Comparison of ENCODE assay signal across 21 cellular contexts in genomic region chr3:71028802-71029201, GRCh38.
DNase-seq lines count a peak whose midpoint lies in the region; ATAC-seq and TF ChIP-seq lines count a peak whose summit lies in the region.
"Had no signal": no experiment of that assay in that cellular context is flagged by ENCODE, and none has a peak within 500 bp of the region (broad histone marks: within the 10 kb centered on the region; RNA-seq: fewer than 3 reads in every experiment).

No MANE protein-coding gene starts in this region.

- TF ChIP-seq CTCF in activated CD8-positive, alpha-beta T cell treated with anti-CD3 and anti-CD28 coated beads for 36 hours (IDR thresholded peaks at IDR 0.05) = no peak
- TF ChIP-seq CTCF in CD4-positive, alpha-beta T cell (IDR thresholded peaks at IDR 0.05) = no peak

- H3K27ac Mint-ChIP-seq in activated CD8-positive, alpha-beta T cell treated with anti-CD3 and anti-CD28 coated beads for 36 hours = peak overlapping the region; percentile 67
- H3K27ac Mint-ChIP-seq in activated CD8-positive, alpha-beta T cell treated with anti-CD3 and anti-CD28 coated beads, Interleukin-2, amount 10 ng/mL, durations not matched to agents 7 days and 5 days = no peak overlapping the region
- peak overlapping the region; percentile 74 for H3K27ac Mint-ChIP-seq in CD4-positive, alpha-beta T cell
- peak overlapping the region; percentile 39 for H3K27ac Mint-ChIP-seq in activated naive CD8-positive, alpha-beta T cell treated with anti-CD3 and anti-CD28 coated beads for 36 hours
- peak overlapping the region; percentile 11 to 84 (median 72) for H3K27ac Mint-ChIP-seq in naive thymus-derived CD8-positive, alpha-beta T cell
- H3K27ac Mint-ChIP-seq: H9 had no signal

- no peak for DNase-seq in activated CD8-positive, alpha-beta T cell treated with anti-CD3 and anti-CD28 coated beads for 36 hours
- no peak for DNase-seq in activated CD8-positive, alpha-beta T cell treated with anti-CD3 and anti-CD28 coated beads, Interleukin-2, amount 10 ng/mL, durations not matched to agents 7 days and 5 days
- DNase-seq in CD4-positive, alpha-beta T cell = no peak
- DNase-seq in activated naive CD8-positive, alpha-beta T cell treated with anti-CD3 and anti-CD28 coated beads for 36 hours = no peak
- DNase-seq in naive thymus-derived CD8-positive, alpha-beta T cell = no peak
- no peak for DNase-seq in stimulated activated CD4-positive, alpha-beta T cell treated with anti-CD3 and anti-CD28 coated beads, Interleukin-2, amount 100 ng/mL, for 24 hours
- no peak for DNase-seq in RKO (ENCODE audit: low spot score)
- DNase-seq: DMS79, H9, IMR-90, Kasumi-1, MM.1S, NCI-H1092 treated with DMSO at 0.1 percent for 48 hours, NCI-H1694, NCI-H2107, NCI-H2227 treated with DMSO at 0.1 percent for 48 hours, NCI-H524 treated with DMSO at 0.1 percent for 48 hours, SHP77 had no signal

- H3K27me3 Mint-ChIP-seq in activated CD8-positive, alpha-beta T cell treated with anti-CD3 and anti-CD28 coated beads for 36 hours = no peaks in the 10 kb centered on the region
- H3K27me3 Mint-ChIP-seq in activated CD8-positive, alpha-beta T cell treated with anti-CD3 and anti-CD28 coated beads, Interleukin-2, amount 10 ng/mL, durations not matched to agents 7 days and 5 days (ENCODE audit: low read depth) = no peaks in the 10 kb centered on the region
- H3K27me3 Mint-ChIP-seq in CD4-positive, alpha-beta T cell = no peaks in the 10 kb centered on the region
- no peaks in the 10 kb centered on the region for H3K27me3 Mint-ChIP-seq in activated naive CD8-positive, alpha-beta T cell treated with anti-CD3 and anti-CD28 coated beads for 36 hours
- H3K27me3 Mint-ChIP-seq in naive thymus-derived CD8-positive, alpha-beta T cell = no peaks in the 10 kb centered on the region

- CTCF ChIA-PET in activated CD8-positive, alpha-beta T cell treated with anti-CD3 and anti-CD28 coated beads for 36 hours (lab: Charles Lee) = no interaction called here
- CTCF ChIA-PET in activated CD8-positive, alpha-beta T cell treated with anti-CD3 and anti-CD28 coated beads, Interleukin-2, amount 10 ng/mL, durations not matched to agents 7 days and 5 days (lab: Charles Lee) = interaction anchor here (1.0 kb wide), 1 partner anchor 16 kb away, joined by 3 read pairs; no protein-coding TSS in a partner anchor
- CTCF ChIA-PET in CD4-positive, alpha-beta T cell (lab: Charles Lee) = no interaction called here

- no peak overlapping the region for H3K4me3 Mint-ChIP-seq in activated CD8-positive, alpha-beta T cell treated with anti-CD3 and anti-CD28 coated beads for 36 hours
- no peak overlapping the region for H3K4me3 Mint-ChIP-seq in activated CD8-positive, alpha-beta T cell treated with anti-CD3 and anti-CD28 coated beads, Interleukin-2, amount 10 ng/mL, durations not matched to agents 7 days and 5 days
- H3K4me3 Mint-ChIP-seq in CD4-positive, alpha-beta T cell = no peak overlapping the region
- H3K4me3 Mint-ChIP-seq in activated naive CD8-positive, alpha-beta T cell treated with anti-CD3 and anti-CD28 coated beads for 36 hours = no peak overlapping the region
- H3K4me3 Mint-ChIP-seq in naive thymus-derived CD8-positive, alpha-beta T cell = peak overlapping the region in 2 of 10 donors; percentile 30 to 50
- H3K4me3 Mint-ChIP-seq: H9 had no signal

- H3K9me3 Mint-ChIP-seq in activated CD8-positive, alpha-beta T cell treated with anti-CD3 and anti-CD28 coated beads for 36 hours = no peaks in the 10 kb centered on the region
- H3K9me3 Mint-ChIP-seq in activated CD8-positive, alpha-beta T cell treated with anti-CD3 and anti-CD28 coated beads, Interleukin-2, amount 10 ng/mL, durations not matched to agents 7 days and 5 days (ENCODE audit: insufficient read depth) = no peaks in the 10 kb centered on the region
- no peaks in the 10 kb centered on the region for H3K9me3 Mint-ChIP-seq in CD4-positive, alpha-beta T cell
- peaks cover 5% of the 10 kb centered on the region for H3K9me3 Mint-ChIP-seq in activated naive CD8-positive, alpha-beta T cell treated with anti-CD3 and anti-CD28 coated beads for 36 hours
- H3K9me3 Mint-ChIP-seq in naive thymus-derived CD8-positive, alpha-beta T cell = no peaks in the 10 kb centered on the region

- peaks cover 83% of the 10 kb centered on the region for H3K4me1 Mint-ChIP-seq in activated CD8-positive, alpha-beta T cell treated with anti-CD3 and anti-CD28 coated beads for 36 hours (ENCODE audit: low read depth)
- peaks cover 55% of the 10 kb centered on the region for H3K4me1 Mint-ChIP-seq in activated CD8-positive, alpha-beta T cell treated with anti-CD3 and anti-CD28 coated beads, Interleukin-2, amount 10 ng/mL, durations not matched to agents 7 days and 5 days (ENCODE audit: low read depth)
- peaks cover 97% of the 10 kb centered on the region for H3K4me1 Mint-ChIP-seq in CD4-positive, alpha-beta T cell (ENCODE audit: low read depth)
- peaks cover 78% of the 10 kb centered on the region for H3K4me1 Mint-ChIP-seq in activated naive CD8-positive, alpha-beta T cell treated with anti-CD3 and anti-CD28 coated beads for 36 hours
- peaks cover 45 to 92% (median 90%) of the 10 kb centered on the region in 4 donors for H3K4me1 Mint-ChIP-seq in naive thymus-derived CD8-positive, alpha-beta T cell

- POLR2A ChIA-PET in activated CD8-positive, alpha-beta T cell treated with anti-CD3 and anti-CD28 coated beads for 36 hours (lab: Charles Lee) = no interaction called here
- POLR2A ChIA-PET in activated CD8-positive, alpha-beta T cell treated with anti-CD3 and anti-CD28 coated beads, Interleukin-2, amount 10 ng/mL, durations not matched to agents 7 days and 5 days (lab: Charles Lee) = no interaction called here
- POLR2A ChIA-PET in CD4-positive, alpha-beta T cell (lab: Charles Lee) = no interaction called here
- POLR2A ChIA-PET in naive thymus-derived CD8-positive, alpha-beta T cell (lab: Charles Lee) = interaction anchor here (1.2 kb wide), 1 partner anchor 35 kb away, joined by 4 read pairs; no protein-coding TSS in a partner anchor

- no peak overlapping the region for H3K27ac ChIP-seq in CD4-positive, alpha-beta T cell (ENCODE audit: low read depth, low read length)

- intact Hi-C loops in activated CD8-positive, alpha-beta T cell treated with anti-CD3 and anti-CD28 coated beads for 36 hours (cut with micrococcal nuclease) = no loop called here
- intact Hi-C loops in CD4-positive, alpha-beta T cell (cut with DNase I, micrococcal nuclease) = no loop called here

- H3K27me3 ChIP-seq in CD4-positive, alpha-beta T cell (ENCODE audit: control insufficient read depth, insufficient read depth, low read length) = no peaks in the 10 kb centered on the region
- H3K27me3 ChIP-seq: BLaER1 treated with 17β-estradiol and CSF1 and Interleukin-3, amounts not matched to agents 10 nM and 100 nM had no signal

- H3K9me3 ChIP-seq in CD4-positive, alpha-beta T cell (ENCODE audit: control insufficient read depth, low read length) = no peaks in the 10 kb centered on the region

- ATAC-seq in activated CD8-positive, alpha-beta T cell treated with anti-CD3 and anti-CD28 coated beads for 36 hours = no peak
- no peak for ATAC-seq in activated CD8-positive, alpha-beta T cell treated with anti-CD3 and anti-CD28 coated beads, Interleukin-2, amount 10 ng/mL, durations not matched to agents 7 days and 5 days
- ATAC-seq in CD4-positive, alpha-beta T cell (ENCODE audit: poor library complexity) = no peak
- no peak for ATAC-seq in naive thymus-derived CD8-positive, alpha-beta T cell
- no peak for ATAC-seq in GM19023 (IDR thresholded peaks at IDR 0.05; ENCODE audit: unreplicated experiment)
- ATAC-seq: Panc1 had no signal

- peaks cover 75% of the 10 kb centered on the region for H3K36me3 Mint-ChIP-seq in activated CD8-positive, alpha-beta T cell treated with anti-CD3 and anti-CD28 coated beads for 36 hours (ENCODE audit: low read depth)
- H3K36me3 Mint-ChIP-seq in activated CD8-positive, alpha-beta T cell treated with anti-CD3 and anti-CD28 coated beads, Interleukin-2, amount 10 ng/mL, durations not matched to agents 7 days and 5 days (ENCODE audit: low read depth) = peaks cover 70% of the 10 kb centered on the region
- peaks cover 97% of the 10 kb centered on the region for H3K36me3 Mint-ChIP-seq in CD4-positive, alpha-beta T cell (ENCODE audit: low read depth)
- H3K36me3 Mint-ChIP-seq in activated naive CD8-positive, alpha-beta T cell treated with anti-CD3 and anti-CD28 coated beads for 36 hours = peaks cover 77% of the 10 kb centered on the region
- peaks cover 5 to 90% (median 10%) of the 10 kb centered on the region in 3 donors for H3K36me3 Mint-ChIP-seq in naive thymus-derived CD8-positive, alpha-beta T cell
